ENCODE assay signal across 16 cellular contexts in the genomic region with DNA sequence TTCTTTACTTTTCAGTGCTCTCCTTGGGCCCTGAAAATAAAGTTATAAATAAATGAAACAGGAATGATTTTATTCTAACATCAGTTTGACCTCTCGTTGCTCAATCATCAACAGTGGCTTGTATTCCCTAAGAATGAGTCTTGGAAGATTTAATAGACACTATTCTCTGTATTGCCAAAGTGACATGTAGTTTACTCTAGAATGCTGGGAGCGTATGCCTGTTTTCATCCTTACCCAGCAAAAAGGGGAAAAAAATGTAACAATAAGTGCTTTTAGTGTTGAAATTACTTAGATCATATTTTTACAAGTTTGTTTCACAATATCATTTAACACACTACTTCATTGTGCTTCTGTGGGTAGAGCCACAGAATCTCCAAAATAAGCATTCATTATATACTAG.
A peak's percentile ranks its signal among the peaks of the same experiment; 100 is the strongest.
DNase-seq lines count a peak whose midpoint lies in the region; ATAC-seq and TF ChIP-seq lines count a peak whose summit lies in the region.
"Had no signal": no experiment of that assay in that cellular context is flagged by ENCODE, and none has a peak within 500 bp of the region (broad histone marks: within the 10 kb centered on the region; RNA-seq: fewer than 3 reads in every experiment).

No MANE protein-coding gene starts in this region.

- no peak for TF ChIP-seq CTCF in right atrium auricular region (IDR thresholded peaks at IDR 0.05)
- no peak for TF ChIP-seq CTCF in uterus (IDR thresholded peaks at IDR 0.05)

- no peaks in the 10 kb centered on the region for H3K27me3 ChIP-seq in right atrium auricular region
- no peaks in the 10 kb centered on the region for H3K27me3 ChIP-seq in SJCRH30
- no peaks in the 10 kb centered on the region for H3K27me3 ChIP-seq in uterus

- no peak overlapping the region for H3K27ac ChIP-seq in right atrium auricular region
- peak overlapping the region; percentile 83 for H3K27ac ChIP-seq in SJCRH30
- H3K27ac ChIP-seq in uterus: no peak overlapping the region
- H3K27ac ChIP-seq: C4-2B had no signal

- peak; percentile 73 for ATAC-seq in Right ventricle myocardium superior (ENCODE audit: poor library complexity)
- ATAC-seq: GM23338 had no signal

- DNase-seq in Right ventricle myocardium superior: no peak
- no peak for DNase-seq in right atrium auricular region (ENCODE audit: low spot score)
- no peak for DNase-seq in SJCRH30
- peak; percentile 85 for DNase-seq in foreskin melanocyte
- DNase-seq in uterus: no peak
- no peak for DNase-seq in A172 (ENCODE audit: low spot score)
- no peak for DNase-seq in dedifferentiated amniotic fluid mesenchymal stem cell (ENCODE audit: extremely low spot score)
- DNase-seq: 8988T; AML-193; CD4-positive, alpha-beta T cell; DMS153; DMS79; GDM1; IMR-90 had no signal

- H3K36me3 ChIP-seq in right atrium auricular region (no peaks in the 10 kb centered on the region), SJCRH30 (no peaks in the 10 kb centered on the region), uterus (no peaks in the 10 kb centered on the region)

- H3K4me1 ChIP-seq in right atrium auricular region (no peaks in the 10 kb centered on the region), SJCRH30 (peaks cover 36% of the 10 kb centered on the region), uterus (no peaks in the 10 kb centered on the region)

- intact Hi-C loops in Right ventricle myocardium superior (cut with DNase I): no loop called here
- intact Hi-C loops in uterus (cut with DNase I; ENCODE audit: low total_unique reads): no loop called here

- no peaks in the 10 kb centered on the region for H3K9me3 ChIP-seq in right atrium auricular region
- no peaks in the 10 kb centered on the region for H3K9me3 ChIP-seq in SJCRH30 (replicated peaks)
- H3K9me3 ChIP-seq in uterus: no peaks in the 10 kb centered on the region

- no peak for TF ChIP-seq POLR2A in uterus (IDR thresholded peaks at IDR 0.05)

- H3K4me3 ChIP-seq in right atrium auricular region: no peak overlapping the region
- H3K4me3 ChIP-seq in SJCRH30: no peak overlapping the region
- no peak overlapping the region for H3K4me3 ChIP-seq in uterus
- H3K4me3 ChIP-seq: GM23338 had no signal
